ENCODE assay signal across 9 cellular contexts in genomic region chr22:17368144-17368726, GRCh38. TPM values are rescaled to one million over a fixed set of nuclear protein-coding genes. Genes with fewer than 3 reads are reported as not detected.
A peak's percentile ranks its signal among the peaks of the same experiment; 100 is the strongest.
DNase-seq lines count a peak whose midpoint lies in the region; TF ChIP-seq lines count a peak whose summit lies in the region.
"Had no signal": no experiment of that assay in that cellular context is flagged by ENCODE, and none has a peak within 500 bp of the region (broad histone marks: within the 10 kb centered on the region; RNA-seq: fewer than 3 reads in every experiment).

No MANE protein-coding gene starts in this region.

- no peaks in the 10 kb centered on the region for H3K9me2 ChIP-seq in GM23248 (ENCODE audit: insufficient read depth)

- no peaks in the 10 kb centered on the region for H3K79me2 ChIP-seq in GM23248 (ENCODE audit: insufficient read depth)
- H3K79me2 ChIP-seq in fibroblast of lung (ENCODE audit: control insufficient read depth, insufficient read depth, low read length): no peaks in the 10 kb centered on the region

- H3K4me3 Mint-ChIP-seq in progenitor cell of endocrine pancreas (ENCODE audit: low read depth): peak overlapping the region; percentile 90

- no peaks in the 10 kb centered on the region for H3K9me3 Mint-ChIP-seq in progenitor cell of endocrine pancreas (ENCODE audit: low read depth)

- TF ChIP-seq POLR2A in Peyer's patch (IDR thresholded peaks at IDR 0.05): no peak

- H4K20me1 ChIP-seq in GM23248 (ENCODE audit: insufficient read depth) (no peaks in the 10 kb centered on the region), fibroblast of lung (ENCODE audit: control insufficient read depth, extremely low read depth, insufficient read depth, low read length) (no peaks in the 10 kb centered on the region)

- DNase-seq in GM23248 (peak; percentile 7), Peyer's patch (no peak), fibroblast of lung (ENCODE audit: low read depth in 2 of 2) (no peak), progenitor cell of endocrine pancreas (ENCODE audit: low spot score, unreplicated experiment) (no peak), middle frontal gyrus (ENCODE audit: extremely low spot score, low spot score) (no peak), NOMO-1 treated with DMSO at 0.1 percent for 48 hours (lab: John Stamatoyannopoulos, UW; ENCODE audit: unreplicated experiment) (no peak), NCI-H1105 (lab: John Stamatoyannopoulos, UW) (no peak), RPMI8226 (no peak)
- DNase-seq: activated CD4-positive, alpha-beta T cell treated with anti-CD3 and anti-CD28 coated beads, Interleukin-2, amount 50 U/mL, for 4 hours had no signal

- H3K4me3 ChIP-seq in GM23248: no peak overlapping the region
- peak overlapping the region in 3 of 4 donors; percentile 57 to 59 (median 57) for H3K4me3 ChIP-seq in Peyer's patch
- H3K4me3 ChIP-seq in fibroblast of lung (replicated peaks in 1 of 4; ENCODE audit: control extremely low read depth in 1 of 4, insufficient read depth in 1 of 4, low read depth in 3 of 4, low read length in 4 of 4): peak overlapping the region in 1 of 4 experiments; percentile 70

- H3K9ac ChIP-seq in GM23248 (no peak overlapping the region), fibroblast of lung (ENCODE audit: insufficient read depth, low read length) (no peak overlapping the region)

- H3K27me3 ChIP-seq in GM23248 (replicated peaks; ENCODE audit: insufficient read depth) (peaks cover 60% of the 10 kb centered on the region), Peyer's patch (peaks cover 0 to 18% of the 10 kb centered on the region in 2 donors), fibroblast of lung (ENCODE audit: control insufficient read depth, insufficient read depth, low read length) (peaks cover 31% of the 10 kb centered on the region)

- H3K27ac Mint-ChIP-seq in progenitor cell of endocrine pancreas: peak overlapping the region; percentile 98

- H3K9me3 ChIP-seq in GM23248 (ENCODE audit: low read depth) (no peaks in the 10 kb centered on the region), Peyer's patch (no peaks in the 10 kb centered on the region), fibroblast of lung (ENCODE audit: control insufficient read depth, insufficient read depth, low read depth, low read length) (no peaks in the 10 kb centered on the region)

- in situ Hi-C loops in GM23248 (cut with MboI): no loop called here

- H3K4me2 ChIP-seq in GM23248 (ENCODE audit: unreplicated experiment): no peak overlapping the region
- H3K4me2 ChIP-seq in fibroblast of lung (ENCODE audit: extremely low read depth, insufficient read depth, low read length): peak overlapping the region; percentile 13

- H2AFZ ChIP-seq in GM23248: no peak overlapping the region
- H2AFZ ChIP-seq in fibroblast of lung (ENCODE audit: low read length): no peak overlapping the region

- H3K4me1 Mint-ChIP-seq in progenitor cell of endocrine pancreas (ENCODE audit: low read depth): peaks cover 21% of the 10 kb centered on the region

- TF ChIP-seq CTCF in Peyer's patch (IDR thresholded peaks at IDR 0.05) (no peak), fibroblast of lung (conservative IDR thresholded peaks at IDR 0.05 in 1 of 2, IDR thresholded peaks at IDR 0.05 in 1 of 2; ENCODE audit: low read depth in 1 of 2, low read length in 2 of 2) (no peak), progenitor cell of endocrine pancreas (IDR thresholded peaks at IDR 0.05; ENCODE audit: unreplicated experiment) (no peak)

- peaks cover 2% of the 10 kb centered on the region for H3K27me3 Mint-ChIP-seq in progenitor cell of endocrine pancreas

- no peaks in the 10 kb centered on the region for H3K4me1 ChIP-seq in GM23248 (ENCODE audit: insufficient read depth)
- H3K4me1 ChIP-seq in Peyer's patch: peaks cover 0 to 22% (median 18%) of the 10 kb centered on the region in 4 donors
- H3K4me1 ChIP-seq in fibroblast of lung (ENCODE audit: control insufficient read depth, extremely low read depth, insufficient read depth, low read length): no peaks in the 10 kb centered on the region

- H3F3A ChIP-seq in GM23248 (ENCODE audit: insufficient read depth): no peaks in the 10 kb centered on the region

- H3K27ac ChIP-seq in GM23248: no peak overlapping the region
- no peak overlapping the region for H3K27ac ChIP-seq in Peyer's patch
- no peak overlapping the region for H3K27ac ChIP-seq in fibroblast of lung (ENCODE audit: insufficient read depth, low read length)

- no peaks in the 10 kb centered on the region for H3K36me3 Mint-ChIP-seq in progenitor cell of endocrine pancreas (ENCODE audit: insufficient read depth)

- no peaks in the 10 kb centered on the region for H3K36me3 ChIP-seq in GM23248 (ENCODE audit: low read depth)
- no peaks in the 10 kb centered on the region for H3K36me3 ChIP-seq in Peyer's patch
- H3K36me3 ChIP-seq in fibroblast of lung (ENCODE audit: control insufficient read depth, insufficient read depth, low read length): no peaks in the 10 kb centered on the region

- WGBS in GM23248 (ENCODE audit: low coverage in 1 of 2, low lambda C conversion rate in 2 of 2, missing lambda C conversion rate in 2 of 2), 2 experiments: 2% methylated on average over 15 to 18 of the region's 18 CpGs

RNA-seq across cellular contexts. Expression of gene CECR2, which starts 1.0 kb away (rescaled TPM):
- total RNA-seq in GM23248 (2014; rRNA removed; shearing (Covaris generic)): not detected in 2 replicates
- polyA plus RNA-seq in GM23248 (2016; fragmentation: Nextera tagmentation; extraction: Ambion mirVana) (0.10 TPM in 1 of 2 replicates, not detected in the other), fibroblast of lung (0.05 and 0.09 TPM in 2 replicates)
- total RNA-seq in Peyer's patch (1 to 10 TPM in 1 of 4 donors, under 1 TPM in 3; 0.18 to 5.0 (median 0.69) TPM), fibroblast of lung (under 0.01 and 0.51 TPM in 2 replicates), progenitor cell of endocrine pancreas (37.6 and 40.5 TPM in 2 replicates)
- polyA plus RNA-seq in fibroblast of lung (2012): 0.01 and 0.05 TPM in 2 replicates
- not detected in 2 replicates for polyA minus RNA-seq in fibroblast of lung (ENCODE audit: low replicate concordance)
